Comparison of ENCODE assay signal across 1 cellular context in the genomic region with DNA sequence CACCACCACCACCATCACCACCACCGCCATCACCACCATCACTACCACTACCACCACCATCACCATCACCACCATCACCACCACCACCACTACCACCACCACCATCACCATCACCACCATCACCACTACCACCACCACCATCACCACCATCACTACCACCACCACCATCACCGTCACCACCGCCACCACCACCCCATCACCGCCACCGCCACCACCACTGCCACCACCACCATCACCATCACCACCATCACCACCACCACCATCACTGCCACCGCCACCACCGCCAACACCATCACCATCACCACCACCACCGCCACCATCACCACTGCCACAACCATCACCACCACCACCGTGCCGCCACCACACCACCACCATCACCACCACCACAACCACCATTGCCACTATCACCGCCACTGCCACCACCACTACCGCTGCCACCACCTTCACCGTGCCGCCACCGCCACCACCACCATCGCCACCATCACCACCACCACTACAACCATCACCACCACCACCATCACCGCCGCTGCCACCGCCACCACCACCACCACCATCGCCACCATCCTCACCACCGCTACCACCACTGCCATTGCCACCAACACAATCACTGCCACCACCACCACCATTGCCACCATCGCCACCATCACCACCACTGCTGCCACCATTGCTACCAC.
TF ChIP-seq lines count a peak whose summit lies in the region.

No MANE protein-coding gene starts in this region.

TF ChIP-seq in H1, 55 proteins besides CTCF, POLR2A, EP300 and RAD21:
- TF ChIP-seq GTF2F1 (IDR thresholded peaks at IDR 0.05; ENCODE audit: borderline replicate concordance, low read depth, low read length), result no peak
- TF ChIP-seq POU5F1 (IDR thresholded peaks at IDR 0.05; ENCODE audit: low read depth, low read length), result no peak
- no peak for TF ChIP-seq RXRA (IDR thresholded peaks at IDR 0.05; ENCODE audit: insufficient read depth, low read depth, low read length)
- no peak for TF ChIP-seq SIX5 (IDR thresholded peaks at IDR 0.05; ENCODE audit: low read depth, low read length)
- no peak for TF ChIP-seq JUND (IDR thresholded peaks at IDR 0.05; ENCODE audit: low read length)
- no peak for TF ChIP-seq PHF8 (conservative IDR thresholded peaks at IDR 0.05; ENCODE audit: low read depth, low read length)
- TF ChIP-seq SP2 (IDR thresholded peaks at IDR 0.05; ENCODE audit: low read length), result no peak
